Comparison of ENCODE assay signal across 11 cellular contexts in the genomic region with DNA sequence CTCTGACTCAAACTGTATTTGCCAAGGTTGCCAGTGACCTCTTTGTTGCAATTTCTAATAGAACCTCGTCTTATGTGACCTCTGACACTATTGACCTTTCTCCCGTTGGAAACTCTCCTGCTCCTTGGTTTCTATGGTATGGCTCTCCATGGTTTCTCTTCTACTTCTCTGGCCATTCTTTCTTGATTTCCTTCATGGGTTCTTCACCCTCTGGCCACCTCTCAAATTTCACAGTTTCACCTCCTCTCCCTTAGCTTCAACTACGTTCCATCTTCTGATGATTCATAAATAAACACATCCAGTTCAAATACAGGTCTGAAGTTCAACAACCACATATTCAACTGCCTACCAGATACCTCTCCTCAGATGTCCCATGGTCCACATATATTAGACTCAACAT.
"Had no signal": no experiment of that assay in that cellular context is flagged by ENCODE, and none has a peak within 500 bp of the region (broad histone marks: within the 10 kb centered on the region; RNA-seq: fewer than 3 reads in every experiment).

No MANE protein-coding gene starts in this region.

- DNase-seq: GM23248, GOT3, H7, H9, HCEC 1CT, HFFc6 had no signal

- H3K9me3 ChIP-seq: HAP-1 had no signal

- H3K4me3 ChIP-seq: GM23248, GM23338, HAP-1 had no signal

- H3K9ac ChIP-seq: GM23248 had no signal

- H3K4me2 ChIP-seq: GM23338 had no signal

- FAIRE-seq: H1, H54 had no signal

- H2AFZ ChIP-seq: GM23248, GM23338 had no signal

- H3K27ac ChIP-seq: GM23248 had no signal

- ATAC-seq: GM23338, HCT116 had no signal

- H3K4me1 ChIP-seq: HAP-1 had no signal

- H3K36me3 ChIP-seq: HAP-1 had no signal
